ENCODE assay signal across 8 cellular contexts in genomic region chr2:135742307-135742838, GRCh38. TPM values are rescaled to one million over a fixed set of nuclear protein-coding genes. Genes with fewer than 3 reads are reported as not detected.
A peak's percentile ranks its signal among the peaks of the same experiment; 100 is the strongest.
DNase-seq lines count a peak whose midpoint lies in the region; ATAC-seq and TF ChIP-seq lines count a peak whose summit lies in the region.

No MANE protein-coding gene starts in this region.

- no peak overlapping the region for H3T11ph ChIP-seq in H9 (ENCODE audit: low read length)

- H4K20me1 ChIP-seq in H9 (ENCODE audit: control insufficient read depth, insufficient read depth, insufficient read length) = no peaks in the 10 kb centered on the region

- no peak overlapping the region for H2BK12ac ChIP-seq in H9 (ENCODE audit: insufficient read length, low read depth, low read length)

- peak overlapping the region; percentile 68 for H3K4me2 ChIP-seq in H9 (ENCODE audit: insufficient read depth, insufficient read length, low read length)

- no peaks in the 10 kb centered on the region for H3K79me1 ChIP-seq in H9 (ENCODE audit: insufficient read depth, low read depth, low read length, poor library complexity, severe bottlenecking)

- peak overlapping the region; percentile 80 for H3K14ac ChIP-seq in H9 (ENCODE audit: insufficient read depth, low read length)

- peaks cover 0 to 6% (median 0%) of the 10 kb centered on the region in 3 experiments; a peak in 3 of 7 replicates for H3K36me3 Mint-ChIP-seq in H9 (ENCODE audit: insufficient read depth in 1 of 3, low read depth in 3 of 3)
- peaks cover 22% of the 10 kb centered on the region for H3K36me3 Mint-ChIP-seq in T-helper 1 cell treated with Interleukin-12 subunit alpha and Interleukin-12 subunit beta and Interleukin-4 antibody, amounts not matched to agents 30 μg/mL and 1 μg/mL, for 36 hours (ENCODE audit: low read depth)
- H3K36me3 Mint-ChIP-seq in chondrocyte (ENCODE audit: low read depth) = peaks cover 8% of the 10 kb centered on the region

- H3K4ac ChIP-seq in H9 (ENCODE audit: low read depth, low read length) = no peak overlapping the region

- peak overlapping the region; percentile 53 for H3K27ac ChIP-seq in H9 (ENCODE audit: insufficient read length, low read depth, low read length)

- peak; percentile 0 to 11 for DNase-seq in SHP77 (lab: John Stamatoyannopoulos, UW)
- DNase-seq in SHP77 treated with DMSO at 0.1 percent for 48 hours (lab: John Stamatoyannopoulos, UW) = no peak
- DNase-seq in H9 = peak; percentile 38
- peak; percentile 47 for DNase-seq in LoVo (ENCODE audit: low spot score)
- DNase-seq in chondrocyte (ENCODE audit: low spot score) = no peak
- peak in 1 of 2 donors; percentile 31 for DNase-seq in left colon
- DNase-seq in stimulated activated CD8-positive, alpha-beta memory T cell treated with anti-CD3 and anti-CD28 coated beads, Interleukin-2, amount 100 ng/mL, for 1 hour (ENCODE audit: low read depth in 2 of 2) = peak; percentile 3 to 14

- H2AFZ ChIP-seq in H9 (ENCODE audit: low read length) = no peak overlapping the region

- TF ChIP-seq CTCF in H9 (conservative IDR thresholded peaks at IDR 0.05) = no peak
- TF ChIP-seq CTCF in chondrocyte (IDR thresholded peaks at IDR 0.05) = peak; percentile 19

- H3K4me1 Mint-ChIP-seq in H9 (peaks cover 16 to 17% of the 10 kb centered on the region in 2 experiments), chondrocyte (ENCODE audit: low read depth) (peaks cover 42% of the 10 kb centered on the region)
- H3K4me1 Mint-ChIP-seq in T-helper 1 cell treated with Interleukin-12 subunit alpha and Interleukin-12 subunit beta and Interleukin-4 antibody, amounts not matched to agents 30 μg/mL and 1 μg/mL, for 36 hours (ENCODE audit: low read depth) = peaks cover 30% of the 10 kb centered on the region

- no peak overlapping the region for H2BK20ac ChIP-seq in H9 (ENCODE audit: low read depth, low read length, poor library complexity, severe bottlenecking)

- H3K27ac Mint-ChIP-seq in H9 (peak overlapping the region; percentile 87 to 99 (median 96)), chondrocyte (ENCODE audit: unreplicated experiment) (peak overlapping the region; percentile 99)
- peak overlapping the region; percentile 100 for H3K27ac Mint-ChIP-seq in T-helper 1 cell treated with Interleukin-12 subunit alpha and Interleukin-12 subunit beta and Interleukin-4 antibody, amounts not matched to agents 30 μg/mL and 1 μg/mL, for 36 hours

- no peaks in the 10 kb centered on the region for H3K4me1 ChIP-seq in H9 (ENCODE audit: insufficient read depth, low read length)

- no peak overlapping the region for H2BK5ac ChIP-seq in H9 (ENCODE audit: insufficient read length, low read length)

- WGBS in H9 (ENCODE audit: extremely low coverage, insufficient read length, low lambda C conversion rate) = no CpG with 5 or more reads among the region's 35 CpGs

- H3K9me3 ChIP-seq in H9 (ENCODE audit: control insufficient read depth, low read depth, low read length) = no peaks in the 10 kb centered on the region

- H2BK120ac ChIP-seq in H9 (ENCODE audit: low read depth, low read length, poor library complexity, severe bottlenecking) = no peak overlapping the region

- H4K91ac ChIP-seq in H9 (ENCODE audit: insufficient read length, low read depth, low read length) = peak overlapping the region; percentile 51

- H3K9ac ChIP-seq in H9 (ENCODE audit: extremely low read depth, insufficient read length, low read length) = peak overlapping the region; percentile 88

- no peak overlapping the region for H4K8ac ChIP-seq in H9 (replicated peaks; ENCODE audit: insufficient read length, low read depth, low read length)

- no peak overlapping the region for H3K23ac ChIP-seq in H9 (ENCODE audit: insufficient read length, low read depth, low read length)

- ATAC-seq in left colon = peak; percentile 54

- H3K27me3 Mint-ChIP-seq in H9 (ENCODE audit: low read depth) (no peaks in the 10 kb centered on the region), chondrocyte (ENCODE audit: low read depth) (no peaks in the 10 kb centered on the region)
- no peaks in the 10 kb centered on the region for H3K27me3 Mint-ChIP-seq in T-helper 1 cell treated with Interleukin-12 subunit alpha and Interleukin-12 subunit beta and Interleukin-4 antibody, amounts not matched to agents 30 μg/mL and 1 μg/mL, for 36 hours (ENCODE audit: low read depth)

- no peak overlapping the region for H2BK15ac ChIP-seq in H9 (ENCODE audit: low read depth, low read length)

- peak overlapping the region; percentile 13 for H3K56ac ChIP-seq in H9 (ENCODE audit: insufficient read length, low read depth, low read length)

- H3K79me2 ChIP-seq in H9 (ENCODE audit: insufficient read depth, low read length) = peaks cover 18% of the 10 kb centered on the region; the same call in 1 of the 2 replicates

- no peaks in the 10 kb centered on the region for H3K27me3 ChIP-seq in H9 (ENCODE audit: insufficient read depth, low read length)

- intact Hi-C loops in left colon (cut with DNase I, micrococcal nuclease) = no loop called here

- no peaks in the 10 kb centered on the region for H3K23me2 ChIP-seq in H9 (ENCODE audit: insufficient read length, low read depth, low read length, poor library complexity, severe bottlenecking)

- peak overlapping the region; percentile 25 for H3K18ac ChIP-seq in H9 (ENCODE audit: insufficient read length, low read depth, low read length)

- H3K9me3 Mint-ChIP-seq in H9 = no peaks in the 10 kb centered on the region; a peak in 1 of 5 replicates
- peaks cover 4% of the 10 kb centered on the region for H3K9me3 Mint-ChIP-seq in T-helper 1 cell treated with Interleukin-12 subunit alpha and Interleukin-12 subunit beta and Interleukin-4 antibody, amounts not matched to agents 30 μg/mL and 1 μg/mL, for 36 hours
- peaks cover 3% of the 10 kb centered on the region for H3K9me3 Mint-ChIP-seq in chondrocyte (ENCODE audit: low read depth)

- H3K4me3 Mint-ChIP-seq in H9 (peak overlapping the region; percentile 95 to 98), chondrocyte (ENCODE audit: unreplicated experiment) (peak overlapping the region; percentile 76)
- peak overlapping the region; percentile 98 for H3K4me3 Mint-ChIP-seq in T-helper 1 cell treated with Interleukin-12 subunit alpha and Interleukin-12 subunit beta and Interleukin-4 antibody, amounts not matched to agents 30 μg/mL and 1 μg/mL, for 36 hours

- no peak overlapping the region for H2AK5ac ChIP-seq in H9 (ENCODE audit: insufficient read length, low read length)

- peak overlapping the region; percentile 8 for H4K5ac ChIP-seq in H9 (ENCODE audit: insufficient read length, low read depth, low read length)

RNA-seq across cellular contexts. Expression of gene UBXN4, which starts 0.7 kb away (rescaled TPM):
- total RNA-seq in H9 (2021) (65.4 and 71.2 TPM in 2 replicates), chondrocyte (72.5 to 112 TPM (median 76.4 TPM) in 3 replicates), left colon (100 to 1,000 TPM; 103 to 107 TPM)

Comparison
In these comparisons a context has a peak if more than half of its experiments do, and no peak if none do; other contexts are left out.
1. DNase-seq: peak in SHP77 (2 of 2), H9 (single experiment), LoVo (single experiment) and stimulated activated CD8-positive, alpha-beta memory T cell treated with anti-CD3 and anti-CD28 coated beads, Interleukin-2, amount 100 ng/mL, for 1 hour (2 of 2); none in SHP77 treated with DMSO at 0.1 percent for 48 hours (single experiment) and chondrocyte (single experiment).
2. Peak in every context shown above with its lines, with median percentiles within 50 percentile points of each other: H3K27ac Mint-ChIP-seq and H3K4me3 Mint-ChIP-seq.